19 cellular contexts compared by ENCODE assay signal in the genomic region with DNA sequence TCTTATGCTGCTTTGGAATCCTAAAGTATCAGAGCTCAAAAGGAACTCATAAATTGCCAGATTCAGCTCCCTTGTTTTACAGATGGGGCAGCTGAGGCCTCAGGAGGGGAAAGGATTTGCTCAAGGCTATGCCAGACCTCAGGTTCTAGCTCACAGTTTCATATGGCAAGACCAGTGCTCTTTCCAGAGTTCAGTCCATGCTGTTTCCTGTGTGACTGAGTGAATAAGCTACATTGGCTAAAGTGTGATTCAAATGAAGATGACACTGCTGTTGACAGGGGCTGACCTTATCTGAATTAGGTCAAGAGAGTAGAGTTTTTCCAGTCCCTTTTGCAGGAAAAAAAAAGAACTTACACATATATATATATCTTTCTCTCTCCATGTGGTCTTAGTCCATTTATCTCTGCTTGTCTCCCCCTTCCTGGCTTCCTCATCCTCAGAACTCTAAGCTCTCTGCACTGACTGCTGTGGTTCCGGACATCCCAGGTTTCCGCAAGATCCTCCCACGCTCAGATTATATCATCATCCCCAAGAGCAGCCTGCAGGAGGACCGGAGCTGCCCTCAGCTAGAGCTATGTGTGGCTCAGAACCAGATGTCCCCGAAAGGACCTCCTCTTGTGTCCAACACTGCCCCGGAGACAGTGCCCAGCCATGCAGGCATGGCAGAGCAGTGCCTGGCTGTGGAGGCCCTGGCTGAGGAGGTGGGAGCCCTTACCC. TPM values are rescaled to one million over a fixed set of nuclear protein-coding genes. Genes with fewer than 3 reads are reported as not detected.
DNase-seq lines count a peak whose midpoint lies in the region; ATAC-seq, FAIRE-seq and TF ChIP-seq lines count a peak whose summit lies in the region.
"Had no signal": no experiment of that assay in that cellular context is flagged by ENCODE, and none has a peak within 500 bp of the region (broad histone marks: within the 10 kb centered on the region; RNA-seq: fewer than 3 reads in every experiment).

No MANE protein-coding gene starts in this region.

- DNase-seq in BE2C (peak; percentile 47), GM23248 (peak; percentile 62), K562 (ENCODE audit: extremely low read depth in 1 of 4, low spot score in 3 of 4) (peak in 2 of 4 experiments; percentile 27 to 36), mesenchymal stem cell (peak; percentile 10), MV-4-11 (lab: John Stamatoyannopoulos, UW) (no peak), NCI-H1436 treated with DMSO at 0.1 percent for 48 hours (lab: John Stamatoyannopoulos, UW) (no peak)
- DNase-seq: activated CD4-positive, alpha-beta T cell treated with anti-CD3 and anti-CD28 coated beads for 1 hour; activated naive CD4-positive, alpha-beta T cell treated with anti-CD3 and anti-CD28 coated beads, Interleukin-2, amount 10 ng/mL, durations not matched to agents 7 days and 5 days; Caco-2; gastrocnemius medialis; KG1; left colon; NCI-H1105 treated with DMSO at 0.1 percent for 48 hours; NCI-H2171; occipital lobe had no signal

- intact Hi-C loops in K562 (cut with micrococcal nuclease), result no loop called here

- in situ Hi-C loops in GM23248 (cut with MboI) (no loop called here), K562 (cut with MboI) (no loop called here)

- no peak overlapping the region for H3K14ac ChIP-seq in mesenchymal stem cell (ENCODE audit: low read length in 2 of 2)

- no peak overlapping the region for H3K4me3 ChIP-seq in BE2C (ENCODE audit: low read depth, low read length)
- H3K4me3 ChIP-seq in GM23248, result no peak overlapping the region
- no peak overlapping the region for H3K4me3 ChIP-seq in K562
- H3K4me3 ChIP-seq in mesenchymal stem cell (ENCODE audit: insufficient read depth in 1 of 2, low read depth in 1 of 2, low read length in 2 of 2), result no peak overlapping the region
- H3K4me3 ChIP-seq: gastrocnemius medialis, HAP-1 had no signal

- CTCF ChIA-PET in K562 (lab: Yijun Ruan, JAX; ENCODE audit: low intra/inter-chr PET ratio), result no interaction called here

- TF ChIP-seq POLR2A in K562 (conservative IDR thresholded peaks at IDR 0.05), result no peak

- H2BK5ac ChIP-seq in mesenchymal stem cell (ENCODE audit: low read depth, low read length, poor library complexity, severe bottlenecking), result no peak overlapping the region

- TF ChIP-seq RAD21 in K562 (CRISPR knock-in tag; conservative IDR thresholded peaks at IDR 0.05 in 1 of 2, IDR thresholded peaks at IDR 0.05 in 1 of 2), result no peak

- H4K20me1 ChIP-seq in GM23248 (ENCODE audit: insufficient read depth), result no peaks in the 10 kb centered on the region
- peaks cover 15% of the 10 kb centered on the region; the same call in 1 of the 2 replicates for H4K20me1 ChIP-seq in K562 (replicated peaks; ENCODE audit: control insufficient read depth, insufficient read depth, low read length)

- no peak overlapping the region for H3K4ac ChIP-seq in mesenchymal stem cell (ENCODE audit: low read depth in 1 of 2, low read length in 2 of 2)

- no TSS peak for BruUV-seq in K562 (replicated peaks; lab: Mats Ljungman, UMichigan)

- no peak overlapping the region for H3K23ac ChIP-seq in mesenchymal stem cell (ENCODE audit: low read length in 2 of 2)

- no peaks in the 10 kb centered on the region for H3K9me1 ChIP-seq in K562 (ENCODE audit: control insufficient read depth, insufficient read depth, low read length)

- H3K9ac ChIP-seq in GM23248 (no peak overlapping the region), K562 (ENCODE audit: insufficient read depth in 1 of 2, low read depth in 2 of 2, low read length in 2 of 2) (no peak overlapping the region), mesenchymal stem cell (ENCODE audit: low read length) (peak overlapping the region; percentile 17)

- peak overlapping the region; percentile 32 for H3K27ac ChIP-seq in GM23248
- H3K27ac ChIP-seq in K562 (ENCODE audit: extremely low read depth, low read depth, low read length), result no peak overlapping the region; the same call in 2 of the 3 replicates
- H3K27ac ChIP-seq in mesenchymal stem cell (ENCODE audit: low read length, poor library complexity, severe bottlenecking), result no peak overlapping the region

- H3K4me2 ChIP-seq in GM23248 (ENCODE audit: unreplicated experiment), result no peak overlapping the region
- H3K4me2 ChIP-seq in K562 (ENCODE audit: insufficient read depth, low read length), result no peak overlapping the region
- no peak overlapping the region for H3K4me2 ChIP-seq in mesenchymal stem cell (ENCODE audit: low read length, poor library complexity, severe bottlenecking)

- H2BK120ac ChIP-seq in mesenchymal stem cell (ENCODE audit: low read depth, low read length), result no peak overlapping the region

- no peak overlapping the region for H4K8ac ChIP-seq in mesenchymal stem cell (ENCODE audit: low read length)

- no peak overlapping the region for H2AK5ac ChIP-seq in mesenchymal stem cell (ENCODE audit: low read length, severe bottlenecking)

- H3F3A ChIP-seq in GM23248 (ENCODE audit: insufficient read depth), result peaks cover 19% of the 10 kb centered on the region

- H2BK15ac ChIP-seq in mesenchymal stem cell (ENCODE audit: low read depth, poor library complexity, severe bottlenecking), result no peak overlapping the region

- H4K91ac ChIP-seq in mesenchymal stem cell (ENCODE audit: low read length), result no peak overlapping the region

- peaks cover 95% of the 10 kb centered on the region for H3K79me2 ChIP-seq in GM23248 (ENCODE audit: insufficient read depth)
- peaks cover 21% of the 10 kb centered on the region for H3K79me2 ChIP-seq in K562 (ENCODE audit: control insufficient read depth, insufficient read depth, low read length)

- H2AFZ ChIP-seq in GM23248, result no peak overlapping the region
- H2AFZ ChIP-seq in K562 (ENCODE audit: low read depth, low read length), result no peak overlapping the region
- H2AFZ ChIP-seq in mesenchymal stem cell (ENCODE audit: low read depth, low read length), result no peak overlapping the region

- H3K79me1 ChIP-seq in mesenchymal stem cell (replicated peaks; ENCODE audit: low read length, poor library complexity, severe bottlenecking), result peaks cover 32% of the 10 kb centered on the region

- POLR2A ChIA-PET in K562 (lab: Yijun Ruan, JAX), result interaction anchor here (0.5 to 1.5 kb wide), 5 partner anchors 9 to 178 kb away, joined by 3 to 4 read pairs (median 3); a partner anchor contains a TSS

- TF ChIP-seq CTCF in BE2C (IDR thresholded peaks at IDR 0.05; ENCODE audit: low read depth, low read length) (no peak), K562 (IDR thresholded peaks at IDR 0.05 in 2 of 3, conservative IDR thresholded peaks at IDR 0.05 in 1 of 3; ENCODE audit: insufficient read depth in 2 of 3, low read depth in 1 of 3, low read length in 3 of 3) (no peak)

- FAIRE-seq in K562 (lab: Jason Lieb, UNC), result no peak
- FAIRE-seq: endothelial cell of umbilical vein had no signal

- H3K36me3 ChIP-seq in BE2C, result peaks cover 92% of the 10 kb centered on the region
- peaks cover 60% of the 10 kb centered on the region for H3K36me3 ChIP-seq in GM23248 (ENCODE audit: low read depth)
- H3K36me3 ChIP-seq in K562 (ENCODE audit: control insufficient read depth, insufficient read depth, low read length), result peaks cover 99% of the 10 kb centered on the region
- peaks cover 22 to 94% of the 10 kb centered on the region in 2 experiments for H3K36me3 ChIP-seq in mesenchymal stem cell (ENCODE audit: control insufficient read depth in 1 of 2, insufficient read depth in 2 of 2, low read depth in 1 of 2, low read length in 2 of 2)

- H3K9me2 ChIP-seq in GM23248 (ENCODE audit: insufficient read depth), result no peaks in the 10 kb centered on the region

- H3K18ac ChIP-seq in mesenchymal stem cell (ENCODE audit: low read depth in 1 of 2, low read length in 2 of 2), result no peak overlapping the region

- no peaks in the 10 kb centered on the region for H3K4me1 ChIP-seq in BE2C
- H3K4me1 ChIP-seq in GM23248 (ENCODE audit: insufficient read depth), result peaks cover 13% of the 10 kb centered on the region
- peaks cover 0 to 8% of the 10 kb centered on the region in 2 experiments; a peak in 2 of 5 replicates for H3K4me1 ChIP-seq in K562 (replicated peaks in 1 of 2; ENCODE audit: control insufficient read depth in 2 of 2, insufficient read depth in 2 of 2, low read length in 2 of 2)
- H3K4me1 ChIP-seq in mesenchymal stem cell (ENCODE audit: control insufficient read depth, insufficient read depth, low read depth, low read length), result peaks cover 2% of the 10 kb centered on the region
- H3K4me1 ChIP-seq: Caco-2, gastrocnemius medialis, HAP-1 had no signal

- no peak overlapping the region for H2BK12ac ChIP-seq in mesenchymal stem cell (ENCODE audit: low read length in 2 of 2)

- peak; percentile 53; the same call in 2 of the 3 replicates for ATAC-seq in K562
- ATAC-seq in HG02973 (IDR thresholded peaks at IDR 0.05; ENCODE audit: unreplicated experiment), result no peak
- no peak for ATAC-seq in HG02885 (IDR thresholded peaks at IDR 0.05; ENCODE audit: poor library complexity, unreplicated experiment)
- ATAC-seq: left colon had no signal

- TF ChIP-seq EP300 in K562 (IDR thresholded peaks at IDR 0.05; ENCODE audit: low read length), result no peak

- H3K9me3 ChIP-seq in BE2C, result no peaks in the 10 kb centered on the region
- H3K9me3 ChIP-seq in GM23248 (ENCODE audit: low read depth), result no peaks in the 10 kb centered on the region
- no peaks in the 10 kb centered on the region; the same call in 1 of the 2 replicates for H3K9me3 ChIP-seq in K562 (replicated peaks; ENCODE audit: control insufficient read depth, insufficient read depth, low read depth, low read length)
- H3K9me3 ChIP-seq in mesenchymal stem cell (ENCODE audit: control insufficient read depth, low read length), result peaks cover 6% of the 10 kb centered on the region
- H3K9me3 ChIP-seq: gastrocnemius medialis, HAP-1 had no signal

- 73 to 75% methylated on average over 6 of the region's 6 CpGs for WGBS in GM23248 (ENCODE audit: low coverage in 1 of 2, low lambda C conversion rate in 2 of 2, missing lambda C conversion rate in 2 of 2), 2 experiments
- 74% methylated on average over 6 of the region's 6 CpGs for WGBS in K562 (ENCODE audit: insufficient coverage, low coverage, missing lambda C conversion rate)
- WGBS in mesenchymal stem cell, result 99% methylated on average over 6 of the region's 6 CpGs

- H3K27me3 ChIP-seq in BE2C (no peaks in the 10 kb centered on the region), GM23248 (replicated peaks; ENCODE audit: insufficient read depth) (no peaks in the 10 kb centered on the region), K562 (ENCODE audit: control insufficient read depth in 2 of 2, insufficient read depth in 2 of 2, low read length in 2 of 2) (no peaks in the 10 kb centered on the region), mesenchymal stem cell (ENCODE audit: control insufficient read depth in 1 of 2, insufficient read depth in 1 of 2, low read length in 2 of 2) (no peaks in the 10 kb centered on the region)
- H3K27me3 ChIP-seq: gastrocnemius medialis had no signal

RNA-seq across cellular contexts. Expression of a gene that starts 9.3 kb away (rescaled TPM):
- polyA plus RNA-seq in BE2C (2012; ENCODE audit: insufficient read depth, insufficient read length, low read depth), result 57.6 TPM
- total RNA-seq in GM23248 (2014; rRNA removed; shearing (Covaris generic)), result 32.1 and 46.5 TPM in 2 replicates
- polyA plus RNA-seq in GM23248 (2016; fragmentation: Nextera tagmentation; extraction: Ambion mirVana) (11.9 and 13.6 TPM in 2 replicates), K562 (2011; rRNA removed) (44.0 and 47.5 TPM in 2 replicates), K562 (2014; fragmentation: Illumina TruSeq; extraction: Trizol) (40.0 and 41.0 TPM in 2 replicates), K562 (2014; fragmentation: Nextera tagmentation; extraction: Ambion mirVana) (1 to 10 TPM; 1.8 to 2.1 TPM), K562 (2014; rRNA removed) (31.7 and 31.9 TPM in 2 replicates)
- total RNA-seq in K562 (2011; cell fraction: chromatin; rRNA removed; ENCODE audit: low replicate concordance), result 126 and 156 TPM in 2 replicates
- 104 and 109 TPM in 2 replicates for total RNA-seq in K562 (2011; cell fraction: nucleolus; rRNA removed)
- 92.4 and 96.9 TPM in 2 replicates for total RNA-seq in K562 (2011; cell fraction: nucleoplasm; rRNA removed)
- total RNA-seq in K562 (2014; rRNA removed) (32.1 and 44.2 TPM in 2 replicates), K562 (2014; rRNA removed; fragmentation: Illumina TruSeq; extraction: Trizol) (32.2 and 34.3 TPM in 2 replicates), K562 (2015; rRNA removed; fragmentation: Illumina TruSeq; extraction: Trizol) (32.2 and 34.7 TPM in 2 replicates), K562 (2021) (44.1 and 44.3 TPM in 2 replicates)
- polyA plus RNA-seq in K562 (2011; cell fraction: cytosol; rRNA removed), result 37.8 and 42.6 TPM in 2 replicates
- polyA plus RNA-seq in K562 (2011; cell fraction: nucleus; rRNA removed), result 119 and 131 TPM in 2 replicates
- 26.6 and 30.2 TPM in 2 replicates for polyA plus RNA-seq in K562 (2012)
- 61.8 and 62.5 TPM in 2 replicates for polyA minus RNA-seq in K562 (2011; rRNA and poly(A)+ RNA removed)
- 33.1 and 34.0 TPM in 2 replicates for polyA minus RNA-seq in K562 (2011; cell fraction: cytosol; rRNA and poly(A)+ RNA removed)
- polyA minus RNA-seq in K562 (2011; cell fraction: nucleus; rRNA and poly(A)+ RNA removed), result 49.3 and 58.9 TPM in 2 replicates
- 21.5 TPM for polyA plus RNA-seq in mesenchymal stem cell (2013, experiment 1 of 2)
- 20.1 TPM for polyA plus RNA-seq in mesenchymal stem cell (2013, experiment 2 of 2)

RNA-seq across cellular contexts. Expression of a gene that starts 9.4 kb away (rescaled TPM):
- polyA plus RNA-seq in BE2C (2012; ENCODE audit: insufficient read depth, insufficient read length, low read depth), result 6.6 TPM
- total RNA-seq in GM23248 (2014; rRNA removed; shearing (Covaris generic)), result 4.8 and 5.3 TPM in 2 replicates
- polyA plus RNA-seq in GM23248 (2016; fragmentation: Nextera tagmentation; extraction: Ambion mirVana) (4.5 and 4.6 TPM in 2 replicates), K562 (2011; rRNA removed) (4.9 and 5.1 TPM in 2 replicates), K562 (2014; fragmentation: Illumina TruSeq; extraction: Trizol) (6.3 and 7.0 TPM in 2 replicates), K562 (2014; fragmentation: Nextera tagmentation; extraction: Ambion mirVana) (1 to 10 TPM; 1.8 to 2.3 TPM), K562 (2014; rRNA removed) (3.1 and 4.0 TPM in 2 replicates)
- total RNA-seq in K562 (2011; cell fraction: chromatin; rRNA removed; ENCODE audit: low replicate concordance), result 8.2 and 12.4 TPM in 2 replicates
- total RNA-seq in K562 (2011; cell fraction: nucleolus; rRNA removed), result 5.2 and 6.6 TPM in 2 replicates
- total RNA-seq in K562 (2011; cell fraction: nucleoplasm; rRNA removed), result 12.1 and 13.1 TPM in 2 replicates
- total RNA-seq in K562 (2014; rRNA removed) (3.9 and 5.2 TPM in 2 replicates), K562 (2014; rRNA removed; fragmentation: Illumina TruSeq; extraction: Trizol) (3.9 and 4.3 TPM in 2 replicates), K562 (2015; rRNA removed; fragmentation: Illumina TruSeq; extraction: Trizol) (3.8 and 4.3 TPM in 2 replicates), K562 (2021) (4.3 and 4.4 TPM in 2 replicates)
- 5.7 TPM in 2 replicates for polyA plus RNA-seq in K562 (2011; cell fraction: cytosol; rRNA removed)
- polyA plus RNA-seq in K562 (2011; cell fraction: nucleus; rRNA removed), result 14.9 and 16.9 TPM in 2 replicates
- 4.9 and 5.4 TPM in 2 replicates for polyA plus RNA-seq in K562 (2012)
- 9.4 and 9.9 TPM in 2 replicates for polyA minus RNA-seq in K562 (2011; rRNA and poly(A)+ RNA removed)
- 1.0 and 2.7 TPM in 2 replicates for polyA minus RNA-seq in K562 (2011; cell fraction: cytosol; rRNA and poly(A)+ RNA removed)
- 4.8 and 8.7 TPM in 2 replicates for polyA minus RNA-seq in K562 (2011; cell fraction: nucleus; rRNA and poly(A)+ RNA removed)
- polyA plus RNA-seq in mesenchymal stem cell (2013, experiment 1 of 2), result 6.8 TPM
- 7.4 TPM for polyA plus RNA-seq in mesenchymal stem cell (2013, experiment 2 of 2)

RNA-seq across cellular contexts. Expression of a gene that starts 49.3 kb away (rescaled TPM):
- 4.6 TPM for polyA plus RNA-seq in BE2C (2012; ENCODE audit: insufficient read depth, insufficient read length, low read depth)
- total RNA-seq in GM23248 (2014; rRNA removed; shearing (Covaris generic)), result 11.1 and 11.4 TPM in 2 replicates
- 5.2 and 6.2 TPM in 2 replicates for polyA plus RNA-seq in GM23248 (2016; fragmentation: Nextera tagmentation; extraction: Ambion mirVana)
- total RNA-seq in K562 (2011; cell fraction: chromatin; rRNA removed; ENCODE audit: low replicate concordance), result 6.6 and 7.6 TPM in 2 replicates
- total RNA-seq in K562 (2011; cell fraction: nucleolus; rRNA removed), result 4.6 and 5.3 TPM in 2 replicates
- total RNA-seq in K562 (2011; cell fraction: nucleoplasm; rRNA removed), result 6.6 and 9.2 TPM in 2 replicates
- 3.1 and 3.6 TPM in 2 replicates for total RNA-seq in K562 (2014; rRNA removed)
- 4.3 and 5.6 TPM in 2 replicates for total RNA-seq in K562 (2014; rRNA removed; fragmentation: Illumina TruSeq; extraction: Trizol)
- 5.8 and 6.3 TPM in 2 replicates for total RNA-seq in K562 (2015; rRNA removed; fragmentation: Illumina TruSeq; extraction: Trizol)
- total RNA-seq in K562 (2021), result 4.1 and 4.9 TPM in 2 replicates
- polyA plus RNA-seq in K562 (2011; rRNA removed), result 4.7 and 4.9 TPM in 2 replicates
- polyA plus RNA-seq in K562 (2011; cell fraction: cytosol; rRNA removed), result 1.2 and 3.2 TPM in 2 replicates
- polyA plus RNA-seq in K562 (2011; cell fraction: nucleus; rRNA removed), result 1.7 and 3.6 TPM in 2 replicates
- polyA plus RNA-seq in K562 (2012), result 2.9 and 4.4 TPM in 2 replicates
- polyA plus RNA-seq in K562 (2014; fragmentation: Illumina TruSeq; extraction: Trizol), result 3.3 and 3.5 TPM in 2 replicates
- polyA plus RNA-seq in K562 (2014; fragmentation: Nextera tagmentation; extraction: Ambion mirVana), result 1 to 10 TPM; 1.1 to 2.0 TPM
- 2.6 TPM in 2 replicates for polyA plus RNA-seq in K562 (2014; rRNA removed)
- 13.8 and 13.9 TPM in 2 replicates for polyA minus RNA-seq in K562 (2011; rRNA and poly(A)+ RNA removed)
- polyA minus RNA-seq in K562 (2011; cell fraction: cytosol; rRNA and poly(A)+ RNA removed), result 4.2 and 6.2 TPM in 2 replicates
- 1.9 and 4.0 TPM in 2 replicates for polyA minus RNA-seq in K562 (2011; cell fraction: nucleus; rRNA and poly(A)+ RNA removed)
- polyA plus RNA-seq in mesenchymal stem cell (2013, experiment 1 of 2), result 11.6 TPM
- 11.9 TPM for polyA plus RNA-seq in mesenchymal stem cell (2013, experiment 2 of 2)

Comparison
In these comparisons a context has a peak if more than half of its experiments do, and no peak if none do; other contexts are left out.
1. DNase-seq: peak in BE2C (single experiment), GM23248 (single experiment) and mesenchymal stem cell (single experiment); none in MV-4-11 (single experiment) and NCI-H1436 treated with DMSO at 0.1 percent for 48 hours (single experiment).